In the genomic region with DNA sequence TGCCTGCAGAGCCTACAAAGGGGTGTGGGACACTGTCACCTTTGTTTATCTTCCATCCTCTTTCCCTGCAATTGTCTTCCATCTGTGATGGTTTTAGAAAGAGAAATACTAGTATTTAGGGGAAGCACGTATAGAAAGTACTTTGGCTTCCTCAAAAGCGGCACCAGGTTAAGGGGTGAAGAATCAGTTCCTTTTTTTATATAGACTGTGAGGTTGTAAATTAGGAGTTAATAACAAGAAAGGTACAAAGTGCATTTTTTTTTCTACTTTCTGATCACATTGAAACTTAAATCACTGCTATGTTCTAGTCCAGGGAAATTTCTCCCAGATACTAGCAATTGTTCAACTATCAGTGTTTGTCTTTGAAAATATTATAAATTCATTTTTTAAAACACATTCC, we compare ENCODE assay signal across 13 cellular contexts.
DNase-seq lines count a peak whose midpoint lies in the region; ATAC-seq and TF ChIP-seq lines count a peak whose summit lies in the region.
"Had no signal": no experiment of that assay in that cellular context is flagged by ENCODE, and none has a peak within 500 bp of the region (broad histone marks: within the 10 kb centered on the region; RNA-seq: fewer than 3 reads in every experiment).

No MANE protein-coding gene starts in this region.

- no peak overlapping the region for H3K4me3 Mint-ChIP-seq in H9

- H3K4me1 Mint-ChIP-seq in H9: peaks cover 5 to 7% of the 10 kb centered on the region in 2 experiments

- POLR2A ChIA-PET in SK-N-SH (lab: Yijun Ruan, JAX): no interaction called here

- H2BK12ac ChIP-seq in H9 (ENCODE audit: insufficient read length, low read depth, low read length): no peak overlapping the region

- TF ChIP-seq CTCF in H9 (conservative IDR thresholded peaks at IDR 0.05): no peak
- TF ChIP-seq CTCF in SK-N-SH (IDR thresholded peaks at IDR 0.05): no peak

- H3K18ac ChIP-seq in H9 (ENCODE audit: insufficient read length, low read depth, low read length): no peak overlapping the region

- no peak overlapping the region for H2AK5ac ChIP-seq in H9 (ENCODE audit: insufficient read length, low read length)

- WGBS in H9 (ENCODE audit: extremely low coverage, insufficient read length, low lambda C conversion rate): no CpG with 5 or more reads among the region's 2 CpGs
- 11% methylated on average over 2 of the region's 2 CpGs for WGBS in SK-N-SH (ENCODE audit: low lambda C conversion rate)

- H3K9ac ChIP-seq in H9 (ENCODE audit: extremely low read depth, insufficient read length, low read length): no peak overlapping the region
- no peak overlapping the region for H3K9ac ChIP-seq in SK-N-SH

- CTCF ChIA-PET in SK-N-SH (lab: Yijun Ruan, JAX): no interaction called here

- no peaks in the 10 kb centered on the region for H3K27me3 ChIP-seq in H9 (ENCODE audit: insufficient read depth, low read length)
- H3K27me3 ChIP-seq in SK-N-SH (ENCODE audit: insufficient read depth): peaks cover 12% of the 10 kb centered on the region; the same call in 1 of the 2 replicates
- H3K27me3 ChIP-seq: colonic mucosa had no signal

- no peaks in the 10 kb centered on the region for H3K23me2 ChIP-seq in H9 (ENCODE audit: insufficient read length, low read depth, low read length, poor library complexity, severe bottlenecking)

- no peak overlapping the region for H3K4ac ChIP-seq in H9 (ENCODE audit: low read depth, low read length)

- no peaks in the 10 kb centered on the region for H3K4me1 ChIP-seq in H9 (ENCODE audit: insufficient read depth, low read length)
- H3K4me1 ChIP-seq in SK-N-SH (ENCODE audit: control insufficient read depth in 1 of 2, insufficient read depth in 2 of 2, low read depth in 1 of 2, low read length in 1 of 2): no peaks in the 10 kb centered on the region
- H3K4me1 ChIP-seq: colonic mucosa had no signal

- no peak overlapping the region for H4K8ac ChIP-seq in H9 (replicated peaks; ENCODE audit: insufficient read length, low read depth, low read length)

- DNase-seq in germinal center (ENCODE audit: low spot score): peak; percentile 27
- no peak for DNase-seq in activated effector memory CD4-positive, alpha-beta T cell treated with anti-CD3 and anti-CD28 coated beads, Interleukin-2, amount 50 U/mL, for 16 hours
- DNase-seq in H9: no peak
- no peak for DNase-seq in NCI-H2227 (lab: John Stamatoyannopoulos, UW; ENCODE audit: unreplicated experiment)
- no peak for DNase-seq in SK-N-SH
- DNase-seq: colonic mucosa, DMS53, glutamatergic neuron, H7, NCI-H1048 had no signal

- H3K23ac ChIP-seq in H9 (ENCODE audit: insufficient read length, low read depth, low read length): no peak overlapping the region

- no peaks in the 10 kb centered on the region for H3K9me2 ChIP-seq in SK-N-SH

- H2BK20ac ChIP-seq in H9 (ENCODE audit: low read depth, low read length, poor library complexity, severe bottlenecking): no peak overlapping the region

- H3K4me2 ChIP-seq in H9 (ENCODE audit: insufficient read depth, insufficient read length, low read length) (no peak overlapping the region), SK-N-SH (no peak overlapping the region)

- no peaks in the 10 kb centered on the region for H3K36me3 ChIP-seq in SK-N-SH (replicated peaks in 1 of 2; ENCODE audit: control insufficient read depth in 1 of 2, insufficient read depth in 2 of 2, low read length in 1 of 2)
- H3K36me3 ChIP-seq: colonic mucosa had no signal

- no peak overlapping the region for H3K14ac ChIP-seq in H9 (ENCODE audit: insufficient read depth, low read length)

- H4K20me1 ChIP-seq in H9 (ENCODE audit: control insufficient read depth, insufficient read depth, insufficient read length) (no peaks in the 10 kb centered on the region), SK-N-SH (ENCODE audit: insufficient read depth) (no peaks in the 10 kb centered on the region)

- H3K9me3 ChIP-seq in H9 (ENCODE audit: control insufficient read depth, low read depth, low read length) (no peaks in the 10 kb centered on the region), SK-N-SH (no peaks in the 10 kb centered on the region)
- H3K9me3 ChIP-seq: colonic mucosa had no signal

- no peak overlapping the region for H3K4me3 ChIP-seq in SK-N-SH (ENCODE audit: low read depth in 2 of 2, low read length in 1 of 2)
- H3K4me3 ChIP-seq: colonic mucosa had no signal

- ATAC-seq in GM19023 (IDR thresholded peaks at IDR 0.05; ENCODE audit: unreplicated experiment): peak; percentile 85
- ATAC-seq in GM21737 (IDR thresholded peaks at IDR 0.05; ENCODE audit: unreplicated experiment): peak; percentile 82
- ATAC-seq in HG03196 (IDR thresholded peaks at IDR 0.05; ENCODE audit: unreplicated experiment): peak; percentile 87

- no peak overlapping the region for H3K27ac ChIP-seq in H9 (ENCODE audit: insufficient read length, low read depth, low read length)
- no peak overlapping the region for H3K27ac ChIP-seq in SK-N-SH (ENCODE audit: low read depth in 2 of 2, low read length in 1 of 2)
- H3K27ac ChIP-seq: colonic mucosa had no signal

- no peak overlapping the region for H4K5ac ChIP-seq in H9 (ENCODE audit: insufficient read length, low read depth, low read length)

- H2BK5ac ChIP-seq in H9 (ENCODE audit: insufficient read length, low read length): no peak overlapping the region

- H3K27me3 Mint-ChIP-seq in H9 (ENCODE audit: low read depth): no peaks in the 10 kb centered on the region

- no peaks in the 10 kb centered on the region for H3F3A ChIP-seq in SK-N-SH (replicated peaks; ENCODE audit: insufficient read depth)

- H2BK120ac ChIP-seq in H9 (ENCODE audit: low read depth, low read length, poor library complexity, severe bottlenecking): no peak overlapping the region

- H3T11ph ChIP-seq in H9 (ENCODE audit: low read length): no peak overlapping the region

- H3K79me1 ChIP-seq in H9 (ENCODE audit: insufficient read depth, low read depth, low read length, poor library complexity, severe bottlenecking): no peaks in the 10 kb centered on the region

- H2BK15ac ChIP-seq in H9 (ENCODE audit: low read depth, low read length): no peak overlapping the region

- no peak for TF ChIP-seq EP300 in SK-N-SH (IDR thresholded peaks at IDR 0.05; ENCODE audit: borderline replicate concordance in 1 of 2, low read depth in 1 of 2, low read length in 1 of 2)

- H3K79me2 ChIP-seq in H9 (ENCODE audit: insufficient read depth, low read length) (no peaks in the 10 kb centered on the region), SK-N-SH (ENCODE audit: insufficient read depth) (no peaks in the 10 kb centered on the region)

- no peak for TF ChIP-seq RAD21 in SK-N-SH (IDR thresholded peaks at IDR 0.05; ENCODE audit: low read length)

- no peak overlapping the region for H3K56ac ChIP-seq in H9 (ENCODE audit: insufficient read length, low read depth, low read length)

- no peak overlapping the region for H4K91ac ChIP-seq in H9 (ENCODE audit: insufficient read length, low read depth, low read length)

- H2AFZ ChIP-seq in H9 (ENCODE audit: low read length) (no peak overlapping the region), SK-N-SH (ENCODE audit: low read depth) (no peak overlapping the region)

- H3K36me3 Mint-ChIP-seq in H9 (ENCODE audit: insufficient read depth in 1 of 3, low read depth in 3 of 3): no peaks in the 10 kb centered on the region

- no peaks in the 10 kb centered on the region for H3K9me3 Mint-ChIP-seq in H9

- H3K27ac Mint-ChIP-seq in H9: no peak overlapping the region

TF ChIP-seq in SK-N-SH, 30 proteins besides CTCF, POLR2A, EP300 and RAD21 (continues in another document):
- TF ChIP-seq NRF1 (IDR thresholded peaks at IDR 0.05; ENCODE audit: low read depth, low read length) (no peak), RXRA (IDR thresholded peaks at IDR 0.05; ENCODE audit: borderline replicate concordance, low read depth) (no peak), FOXJ3 (CRISPR knock-in tag; IDR thresholded peaks at IDR 0.05) (no peak), REST (IDR thresholded peaks at IDR 0.05; ENCODE audit: low read depth, low read length) (no peak), FOSL2 (IDR thresholded peaks at IDR 0.05; ENCODE audit: borderline replicate concordance, low read depth) (no peak), RCOR1 (IDR thresholded peaks at IDR 0.05; ENCODE audit: low read length) (no peak), SIN3A (IDR thresholded peaks at IDR 0.05; ENCODE audit: borderline replicate concordance, low read depth, low read length) (no peak), SMC3 (IDR thresholded peaks at IDR 0.05; ENCODE audit: low read depth, low read length) (no peak), MEF2A (IDR thresholded peaks at IDR 0.05; ENCODE audit: borderline replicate concordance, low read depth) (no peak), RFX5 (IDR thresholded peaks at IDR 0.05; ENCODE audit: low read length) (no peak)
